Comparison of ENCODE assay signal across 19 cellular contexts in genomic region chr1:162108426-162108825, GRCh38. TPM values are rescaled to one million over a fixed set of nuclear protein-coding genes. Genes with fewer than 3 reads are reported as not detected.
A peak's percentile ranks its signal among the peaks of the same experiment; 100 is the strongest.
DNase-seq lines count a peak whose midpoint lies in the region; ATAC-seq and TF ChIP-seq lines count a peak whose summit lies in the region.
"Had no signal": no experiment of that assay in that cellular context is flagged by ENCODE, and none has a peak within 500 bp of the region (broad histone marks: within the 10 kb centered on the region; RNA-seq: fewer than 3 reads in every experiment).

No MANE protein-coding gene starts in this region.

- DNase-seq in breast epithelium (ENCODE audit: low spot score in 2 of 2) (no peak), mammary epithelial cell (no peak), left lobe of liver (ENCODE audit: low spot score) (no peak), right lobe of liver (no peak), upper lobe of left lung (no peak), AML-193 (lab: John Stamatoyannopoulos, UW) (no peak)
- DNase-seq: BE2C; CD4-positive, alpha-beta T cell; CD8-positive, alpha-beta memory T cell; DMS53; DMS79 treated with DMSO at 0.1 percent for 48 hours; GF-D8; GOT3; HFFc6 had no signal

- no peak overlapping the region for H2AFZ ChIP-seq in mammary epithelial cell (ENCODE audit: low read depth, low read length)

- H3K4me3 ChIP-seq in breast epithelium: no peak overlapping the region
- no peak overlapping the region for H3K4me3 ChIP-seq in mammary epithelial cell (replicated peaks in 1 of 3; ENCODE audit: insufficient read depth in 1 of 3, low read depth in 2 of 3, low read length in 3 of 3)
- no peak overlapping the region for H3K4me3 ChIP-seq in right lobe of liver
- no peak overlapping the region for H3K4me3 ChIP-seq in upper lobe of left lung
- H3K4me3 ChIP-seq: BLaER1 treated with 17β-estradiol and CSF1 and Interleukin-3, amounts not matched to agents 10 nM and 100 nM; HAP-1 had no signal

- in situ Hi-C loops in mammary epithelial cell (cut with MboI; ENCODE audit: low sequenced_read_pairs in 2 of 2): no loop called here

- no peaks in the 10 kb centered on the region for H4K20me1 ChIP-seq in mammary epithelial cell (ENCODE audit: insufficient read depth, low read length)
- H4K20me1 ChIP-seq: BLaER1 treated with 17β-estradiol and CSF1 and Interleukin-3, amounts not matched to agents 10 nM and 100 nM had no signal

- H3K79me2 ChIP-seq in mammary epithelial cell (ENCODE audit: insufficient read depth, low read length): no peaks in the 10 kb centered on the region

- H3K9me3 ChIP-seq in breast epithelium: no peaks in the 10 kb centered on the region
- no peaks in the 10 kb centered on the region for H3K9me3 ChIP-seq in mammary epithelial cell (replicated peaks; ENCODE audit: insufficient read depth, low read length)
- no peaks in the 10 kb centered on the region for H3K9me3 ChIP-seq in right lobe of liver
- no peaks in the 10 kb centered on the region for H3K9me3 ChIP-seq in upper lobe of left lung
- H3K9me3 ChIP-seq: BE2C, HAP-1 had no signal

- TF ChIP-seq CTCF in breast epithelium (IDR thresholded peaks at IDR 0.05): no peak
- no peak for TF ChIP-seq CTCF in mammary epithelial cell (conservative IDR thresholded peaks at IDR 0.05 in 1 of 2, IDR thresholded peaks at IDR 0.05 in 1 of 2; ENCODE audit: extremely low read depth in 1 of 2, insufficient read depth in 1 of 2, low read depth in 1 of 2, low read length in 2 of 2)
- no peak for TF ChIP-seq CTCF in right lobe of liver (IDR thresholded peaks at IDR 0.05)
- TF ChIP-seq CTCF in upper lobe of left lung (IDR thresholded peaks at IDR 0.05): no peak

- H3K27ac ChIP-seq in breast epithelium (peak overlapping the region; percentile 26 to 52), mammary epithelial cell (ENCODE audit: insufficient read depth, low read depth, low read length) (no peak overlapping the region), right lobe of liver (peak overlapping the region in 2 of 3 donors; percentile 34 to 46), upper lobe of left lung (no peak overlapping the region)
- H3K27ac ChIP-seq: 22Rv1; BLaER1 treated with 17β-estradiol and CSF1 and Interleukin-3, amounts not matched to agents 10 nM and 100 nM had no signal

- no TSS peak for BruUV-seq in mammary epithelial cell (replicated peaks; lab: Mats Ljungman, UMichigan)

- H3K4me1 ChIP-seq in breast epithelium (no peaks in the 10 kb centered on the region), mammary epithelial cell (ENCODE audit: insufficient read depth, low read length) (no peaks in the 10 kb centered on the region), right lobe of liver (peaks cover 0 to 25% (median 8%) of the 10 kb centered on the region in 4 donors), upper lobe of left lung (no peaks in the 10 kb centered on the region)
- H3K4me1 ChIP-seq: BE2C, HAP-1 had no signal

- no peaks in the 10 kb centered on the region for H3K27me3 ChIP-seq in breast epithelium
- peaks cover 2% of the 10 kb centered on the region for H3K27me3 ChIP-seq in mammary epithelial cell (ENCODE audit: insufficient read depth, low read length)
- H3K27me3 ChIP-seq in right lobe of liver: no peaks in the 10 kb centered on the region
- no peaks in the 10 kb centered on the region for H3K27me3 ChIP-seq in upper lobe of left lung
- H3K27me3 ChIP-seq: BE2C; BLaER1 treated with 17β-estradiol and CSF1 and Interleukin-3, amounts not matched to agents 10 nM and 100 nM had no signal

- CTCF ChIA-PET in mammary epithelial cell (lab: Charles Lee; ENCODE audit: low non-redundant PET): no interaction called here

- peak; percentile 63 for ATAC-seq in left lobe of liver
- peak; percentile 49 to 76 (median 74) for ATAC-seq in right lobe of liver
- ATAC-seq in upper lobe of left lung (ENCODE audit: low FRiP score in 2 of 2): no peak
- ATAC-seq in GM18873 (IDR thresholded peaks at IDR 0.05; ENCODE audit: low FRiP score, unreplicated experiment): no peak

- TF ChIP-seq POLR2A in breast epithelium (IDR thresholded peaks at IDR 0.05) (no peak), right lobe of liver (IDR thresholded peaks at IDR 0.05) (no peak), upper lobe of left lung (IDR thresholded peaks at IDR 0.05) (no peak)

- no peaks in the 10 kb centered on the region for H3K36me3 ChIP-seq in breast epithelium
- no peaks in the 10 kb centered on the region for H3K36me3 ChIP-seq in mammary epithelial cell (ENCODE audit: insufficient read depth, low read length)
- H3K36me3 ChIP-seq in right lobe of liver: no peaks in the 10 kb centered on the region
- H3K36me3 ChIP-seq in upper lobe of left lung: no peaks in the 10 kb centered on the region
- H3K36me3 ChIP-seq: BE2C; BLaER1 treated with 17β-estradiol and CSF1 and Interleukin-3, amounts not matched to agents 10 nM and 100 nM; HAP-1 had no signal

- dilution Hi-C loops in mammary epithelial cell (cut with HindIII; ENCODE audit: low sequenced_read_pairs): no loop called here

- H3K4me2 ChIP-seq in mammary epithelial cell (ENCODE audit: insufficient read depth, low read depth, low read length): no peak overlapping the region
- H3K4me2 ChIP-seq: BLaER1 treated with 17β-estradiol and CSF1 and Interleukin-3, amounts not matched to agents 10 nM and 100 nM had no signal

- intact Hi-C loops in breast epithelium (cut with DNase I; ENCODE audit: low total_unique reads) (no loop called here), mammary epithelial cell (cut with micrococcal nuclease) (no loop called here), right lobe of liver (cut with DNase I) (no loop called here)

- no peak for TF ChIP-seq EP300 in upper lobe of left lung (IDR thresholded peaks at IDR 0.05)

- H3K9ac ChIP-seq in mammary epithelial cell (ENCODE audit: insufficient read depth, low read length): no peak overlapping the region
- H3K9ac ChIP-seq: BLaER1 treated with 17β-estradiol and CSF1 and Interleukin-3, amounts not matched to agents 10 nM and 100 nM had no signal

RNA-seq across cellular contexts. Expression of gene NOS1AP, which starts 38.9 kb away (rescaled TPM):
- total RNA-seq in breast epithelium (10 to 100 TPM in 2 of 3 donors, 1 to 10 TPM in 1; 2.2 to 17.6 (median 11.8) TPM), mammary epithelial cell (1 to 10 TPM in 1 of 2 donors, under 1 TPM in 1; 0.96 to 1.2 TPM), left lobe of liver (17.4 TPM), right lobe of liver (10 to 100 TPM in 3 of 6 experiments, 1 to 10 TPM in 3; 4.7 to 24.8 (median 11.6) TPM), upper lobe of left lung (10 to 100 TPM in 2 of 6 donors, 1 to 10 TPM in 4; 5.3 to 16.4 (median 6.5) TPM)
- polyA plus RNA-seq in mammary epithelial cell: 0.28 TPM
- polyA minus RNA-seq in mammary epithelial cell: not detected
- total RNA-seq: CD4-positive, alpha-beta T cell had no signal
- polyA plus RNA-seq: CD14-positive monocyte; CD8-positive, alpha-beta memory T cell had no signal

Comparison
In these comparisons a context has a peak if more than half of its experiments do, and no peak if none do; other contexts are left out.
1. H3K27ac ChIP-seq: peak in breast epithelium (2 of 2) and right lobe of liver (2 of 3); none in mammary epithelial cell (single experiment) and upper lobe of left lung (0 of 4).
2. ATAC-seq: peak in left lobe of liver (single experiment) and right lobe of liver (4 of 4); none in upper lobe of left lung (0 of 2) and GM18873 (single experiment).